25 cellular contexts compared by ENCODE assay signal in the genomic region with DNA sequence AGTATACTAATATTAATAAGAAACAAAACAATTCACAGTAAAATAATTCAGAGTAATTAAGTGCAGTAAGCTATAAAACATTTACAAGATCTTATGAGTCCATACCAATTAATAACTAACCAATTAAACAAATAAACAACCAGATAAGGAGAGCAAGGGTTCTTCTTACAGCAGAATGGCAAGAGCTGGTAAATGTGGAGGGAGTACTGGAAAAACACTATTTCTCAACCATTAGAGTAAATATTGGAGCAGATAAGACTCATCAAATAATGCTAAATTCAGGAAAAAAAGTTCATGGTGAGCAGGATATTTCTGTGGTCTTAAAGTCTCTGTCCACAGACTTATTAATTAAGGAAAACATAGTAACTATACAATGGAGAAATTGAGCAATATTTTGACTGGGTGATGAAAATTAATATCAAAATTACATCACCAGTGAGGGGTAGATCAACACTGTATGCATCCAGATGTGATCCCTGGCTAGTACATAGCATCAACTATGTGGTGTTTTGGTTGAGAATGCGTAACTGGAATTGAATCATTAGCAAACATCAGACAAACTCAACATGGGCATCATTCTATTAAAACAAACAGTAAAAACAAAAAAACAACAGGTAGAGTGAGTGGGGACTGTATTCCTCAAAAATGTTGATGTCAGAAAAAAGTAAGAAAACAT.
"Had no signal": no experiment of that assay in that cellular context is flagged by ENCODE, and none has a peak within 500 bp of the region (broad histone marks: within the 10 kb centered on the region; RNA-seq: fewer than 3 reads in every experiment).

No MANE protein-coding gene starts in this region.

- H3K36me3 Mint-ChIP-seq: mesothelial cell of epicardium, naive B cell had no signal

- DNase-seq: colonic mucosa; cortex of kidney; effector CD8-positive, alpha-beta T cell; effector memory CD8-positive, alpha-beta T cell; endodermal cell; erythroblast; esophagus squamous epithelium; foreskin fibroblast; foreskin melanocyte; gastrocnemius medialis; glutamatergic neuron; head of caudate nucleus; heart right ventricle; hippocampal formation; left cardiac atrium; left ventricle myocardium inferior; lower lobe of right lung; mesenchymal stem cell; mucosa of descending colon; naive B cell had no signal

- H3K27ac Mint-ChIP-seq: dendritic cell treated with granulocyte-macrophage colony-stimulating factor and Interleukin-4, amounts not matched to agents 40 ng/mL and 50 ng/mL, for 4 days; effector memory CD8-positive, alpha-beta T cell; endodermal cell; mesothelial cell of epicardium; naive B cell had no signal

- ATAC-seq: effector memory CD8-positive, alpha-beta T cell; esophagus mucosa; gastrocnemius medialis; heart right ventricle; left cardiac atrium; lower lobe of right lung; mucosa of descending colon had no signal

- H3K4me3 Mint-ChIP-seq: dendritic cell treated with granulocyte-macrophage colony-stimulating factor and Interleukin-4, amounts not matched to agents 40 ng/mL and 50 ng/mL, for 4 days; effector memory CD8-positive, alpha-beta T cell; endodermal cell; mesothelial cell of epicardium; naive B cell had no signal

- H3K27me3 Mint-ChIP-seq: dendritic cell treated with granulocyte-macrophage colony-stimulating factor and Interleukin-4, amounts not matched to agents 40 ng/mL and 50 ng/mL, for 4 days; effector memory CD8-positive, alpha-beta T cell; naive B cell had no signal

- FAIRE-seq: islet of Langerhans, keratinocyte had no signal

- H3K9me3 Mint-ChIP-seq: dendritic cell treated with granulocyte-macrophage colony-stimulating factor and Interleukin-4, amounts not matched to agents 40 ng/mL and 50 ng/mL, for 4 days; endodermal cell; mesothelial cell of epicardium had no signal

- H3K4me1 Mint-ChIP-seq: naive B cell had no signal
